1 cellular context compared by ENCODE assay signal in the genomic region with DNA sequence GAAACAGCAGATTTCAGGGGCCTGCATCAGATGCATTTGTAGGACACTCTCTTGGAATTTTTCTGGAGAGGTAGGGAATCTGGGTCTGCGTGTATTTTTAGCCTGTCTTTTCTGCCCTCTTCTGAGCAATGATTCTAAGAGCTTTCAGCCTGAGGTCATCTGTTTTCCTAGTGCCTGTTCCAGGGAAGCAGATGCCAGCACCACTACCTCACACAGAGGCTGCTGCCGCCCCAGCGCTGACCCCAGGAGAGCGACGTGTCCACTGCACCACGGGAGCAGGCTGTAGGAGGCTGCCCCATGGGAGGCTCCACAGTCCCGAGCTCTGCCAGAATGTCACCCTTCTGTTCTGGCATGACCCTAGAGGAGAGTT.
TF ChIP-seq lines count a peak whose summit lies in the region.

No MANE protein-coding gene starts in this region.

TF ChIP-seq in HCT116, 20 proteins besides CTCF, POLR2A, EP300 and RAD21 (continued from another document):
- TF ChIP-seq ATF3 (IDR thresholded peaks at IDR 0.05) (no peak), TCF7L2 (IDR thresholded peaks at IDR 0.05; ENCODE audit: borderline replicate concordance, extremely low read depth, insufficient read depth, insufficient read length) (no peak), ZNF274 (IDR thresholded peaks at IDR 0.05; ENCODE audit: low read depth, low read length) (no peak), ELF1 (IDR thresholded peaks at IDR 0.05; ENCODE audit: borderline replicate concordance, low read depth) (no peak), EZH2 (IDR thresholded peaks at IDR 0.05) (no peak)
